22 cellular contexts compared by ENCODE assay signal in the genomic region with DNA sequence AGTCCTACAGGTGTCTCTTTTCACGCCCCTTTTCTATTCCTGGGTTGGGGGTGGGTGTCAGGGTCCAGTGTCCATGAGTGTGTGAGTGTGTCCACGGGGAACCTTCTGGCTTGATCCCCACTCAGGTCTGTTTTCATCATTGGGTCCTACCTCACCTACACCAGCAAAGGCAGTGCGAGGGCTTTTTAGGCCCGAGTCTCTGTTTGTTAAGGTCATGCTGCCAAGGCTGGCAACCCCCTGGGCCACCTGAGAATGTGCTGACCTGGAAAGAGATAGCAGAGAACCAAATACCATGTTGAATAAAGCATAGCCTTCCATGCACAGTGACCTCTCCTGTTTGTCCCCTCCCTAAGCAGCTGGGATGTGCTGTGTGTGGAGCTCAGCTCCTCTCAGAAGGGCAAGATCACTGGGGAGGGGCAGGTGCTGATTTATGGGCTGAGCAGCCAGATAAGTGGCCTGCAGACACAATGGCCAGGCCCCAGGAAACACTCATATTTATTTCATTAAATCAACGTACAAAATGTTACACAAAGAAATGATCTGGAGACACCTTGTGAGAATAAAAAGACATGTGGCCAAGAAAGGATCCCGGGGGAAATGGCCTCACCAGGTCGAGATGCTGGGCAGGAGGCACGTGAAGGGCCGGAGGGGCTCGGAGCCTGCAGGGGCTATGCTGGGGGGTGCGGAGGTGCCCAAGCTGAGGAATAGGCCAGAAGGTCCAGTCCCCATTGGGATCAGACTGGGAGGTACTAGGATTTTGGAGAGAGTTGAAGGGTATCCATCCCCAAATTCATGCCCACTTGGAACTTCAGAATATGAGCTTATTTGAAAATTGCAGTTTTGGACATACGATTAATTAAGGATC. TPM values are rescaled to one million over a fixed set of nuclear protein-coding genes. Genes with fewer than 3 reads are reported as not detected.
"Had no signal": no experiment of that assay in that cellular context is flagged by ENCODE, and none has a peak within 500 bp of the region (broad histone marks: within the 10 kb centered on the region; RNA-seq: fewer than 3 reads in every experiment).

No MANE protein-coding gene starts in this region.

- DNase-seq: activated CD4-positive, alpha-beta memory T cell treated with anti-CD3 and anti-CD28 coated beads, Interleukin-2, amount 10 ng/mL, durations not matched to agents 7 days and 5 days; activated CD4-positive, alpha-beta T cell treated with anti-CD3 and anti-CD28 coated beads, Interleukin-2, amount 10 ng/mL, durations not matched to agents 24 days and 14 days; activated effector memory CD4-positive, alpha-beta T cell treated with Interleukin-2 at 50 U/mL for 16 hours; activated naive CD4-positive, alpha-beta T cell treated with anti-CD3 and anti-CD28 coated beads for 36 hours; activated naive CD8-positive, alpha-beta T cell treated with anti-CD3 and anti-CD28 coated beads, Interleukin-2, amount 10 ng/mL, durations not matched to agents 7 days and 5 days; activated T-cell treated with anti-CD3 and anti-CD28 coated beads, Interleukin-2, amount 50 U/mL, for 72 hours; amniotic stem cell; left cardiac atrium; midbrain; natural killer cell; stimulated activated CD4-positive, alpha-beta T cell treated with anti-CD3 and anti-CD28 coated beads, Interleukin-12 subunit alpha, Interleukin-12 subunit beta, amount 100 ng/mL, for 4 hours; stomach; T-helper 2 cell had no signal

- H3K27me3 ChIP-seq: cardiac muscle cell, gastroesophageal sphincter, stomach, suprapubic skin, tibial nerve had no signal

- H3K4me1 ChIP-seq: gastroesophageal sphincter, prostate gland, suprapubic skin had no signal

- ATAC-seq: activated CD4-positive, CD25-positive, alpha-beta regulatory T cell treated with anti-CD3 and anti-CD28 coated beads, Interleukin-2, amount 50 U/mL, for 24 hours; activated T-cell treated with anti-CD3 and anti-CD28 coated beads, Interleukin-2, amount 50 U/mL, for 72 hours; gastroesophageal sphincter; left cardiac atrium; natural killer cell had no signal

- FAIRE-seq: islet of Langerhans, urothelium cell line had no signal

- H3K36me3 ChIP-seq: cardiac muscle cell, prostate gland, stomach, suprapubic skin, tibial nerve had no signal

- H3K4me3 ChIP-seq: cardiac muscle cell, gastroesophageal sphincter, prostate gland, stomach, suprapubic skin, tibial nerve had no signal

- H3K9me3 ChIP-seq: gastroesophageal sphincter, prostate gland, stomach, suprapubic skin, tibial nerve had no signal

- H3K27ac ChIP-seq: cardiac muscle cell, epithelial cell of prostate, gastroesophageal sphincter, prostate gland, stomach, suprapubic skin, tibial nerve had no signal

RNA-seq across cellular contexts. Expression of a gene that starts 36.1 kb away (rescaled TPM):
- total RNA-seq: activated naive CD4-positive, alpha-beta T cell treated with anti-CD3 and anti-CD28 coated beads for 36 hours had no signal
